8 cellular contexts compared by ENCODE assay signal in the genomic region with DNA sequence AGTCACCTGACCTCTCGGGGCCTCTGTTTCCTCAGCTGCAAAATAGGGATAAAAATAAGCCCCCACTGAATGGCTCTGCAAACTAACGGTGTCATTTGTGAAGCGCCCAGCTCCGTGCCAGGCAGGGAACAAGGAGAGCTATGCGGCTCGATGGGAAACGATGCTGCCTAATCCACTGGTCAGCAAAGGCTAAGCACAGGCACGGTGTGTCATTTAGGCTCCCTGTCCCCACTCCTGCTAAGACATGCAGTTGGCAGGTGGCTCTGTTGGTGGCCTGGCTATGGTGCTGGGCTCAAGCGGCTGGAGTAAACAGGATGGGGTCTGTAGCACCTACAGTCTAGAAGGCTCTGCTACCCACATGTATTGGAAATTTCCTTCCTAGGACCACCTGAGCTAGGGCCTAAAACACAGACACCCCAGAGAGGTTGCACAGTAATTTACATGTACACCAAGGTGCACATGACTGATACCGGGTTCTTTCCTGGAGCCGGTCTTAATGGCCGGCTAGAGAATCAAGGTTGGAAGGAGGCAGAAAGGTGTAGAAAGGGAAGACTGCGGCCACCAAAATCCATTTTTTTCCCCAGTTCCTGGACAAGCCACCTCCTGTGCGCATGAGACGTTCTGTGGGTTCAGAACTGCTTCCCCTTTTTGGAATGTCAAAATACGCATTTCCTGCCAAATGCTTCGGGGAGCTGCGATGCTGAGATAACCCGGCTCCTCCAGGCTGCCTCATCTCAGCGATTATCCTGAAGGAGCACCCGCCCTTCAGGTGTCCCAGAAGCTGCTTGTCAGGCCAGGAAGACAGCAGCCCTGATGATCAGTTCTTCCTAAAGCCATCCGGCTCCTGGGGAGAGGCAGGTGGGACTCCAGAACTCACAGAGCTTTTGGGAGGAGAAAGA. TPM values are rescaled to one million over a fixed set of nuclear protein-coding genes. Genes with fewer than 3 reads are reported as not detected.
A peak's percentile ranks its signal among the peaks of the same experiment; 100 is the strongest.
DNase-seq lines count a peak whose midpoint lies in the region; ATAC-seq and TF ChIP-seq lines count a peak whose summit lies in the region.

No MANE protein-coding gene starts in this region.

- H3K9me3 ChIP-seq in mucosa of descending colon = no peaks in the 10 kb centered on the region

- H3K4me1 ChIP-seq in mucosa of descending colon (ENCODE audit: low read depth) = no peaks in the 10 kb centered on the region

- CTCF ChIA-PET in RWPE1 (lab: Yijun Ruan, JAX) = interaction anchor here (0.6 kb wide), 1 partner anchor 20 kb away, joined by 3 read pairs; no protein-coding TSS in a partner anchor

- TF ChIP-seq CTCF in GM20000 (IDR thresholded peaks at IDR 0.05; ENCODE audit: extremely low read depth, missing control alignments) (no peak), mucosa of descending colon (IDR thresholded peaks at IDR 0.05) (no peak), RWPE1 (conservative IDR thresholded peaks at IDR 0.05; ENCODE audit: low read depth) (no peak)

- H3K4me3 ChIP-seq in mucosa of descending colon = no peak overlapping the region

- no peak overlapping the region for H3K27ac ChIP-seq in RWPE1

- intact Hi-C loops in mucosa of descending colon (cut with DNase I, micrococcal nuclease) = no loop called here

- peak; percentile 47 for ATAC-seq in mucosa of descending colon

- peak; percentile 4 for DNase-seq in AG08396 (ENCODE audit: low spot score)
- peak; percentile 17 for DNase-seq in GM20000 (ENCODE audit: low spot score)
- peak; percentile 35 for DNase-seq in activated CD8-positive, alpha-beta memory T cell treated with anti-CD3 and anti-CD28 coated beads, Interleukin-2, amount 50 U/mL, for 48 hours
- no peak for DNase-seq in mucosa of descending colon
- no peak for DNase-seq in T1000 (lab: John Stamatoyannopoulos, UW)
- DNase-seq in RWPE1 (ENCODE audit: low spot score) = no peak
- DNase-seq in mucosa of gallbladder (ENCODE audit: low spot score) = no peak
- no peak for DNase-seq in GOT3 (lab: John Stamatoyannopoulos, UW)

- POLR2A ChIA-PET in RWPE1 (lab: Yijun Ruan, JAX; ENCODE audit: low non-redundant PET) = no interaction called here

- H3K36me3 ChIP-seq in mucosa of descending colon (ENCODE audit: low read depth) = no peaks in the 10 kb centered on the region

RNA-seq across cellular contexts. Expression of gene CACNA2D4, which starts 1.0 kb away (rescaled TPM):
- total RNA-seq in mucosa of descending colon (1 to 10 TPM; 3.9 to 9.3 (median 4.8) TPM), mucosa of gallbladder (8.6 TPM)

Comparison
In these comparisons a context has a peak if more than half of its experiments do, and no peak if none do; other contexts are left out.
1. DNase-seq: peak in AG08396 (single experiment), GM20000 (single experiment) and activated CD8-positive, alpha-beta memory T cell treated with anti-CD3 and anti-CD28 coated beads, Interleukin-2, amount 50 U/mL, for 48 hours (single experiment); none in mucosa of descending colon (0 of 3), T1000 (single experiment), RWPE1 (single experiment), mucosa of gallbladder (single experiment) and GOT3 (single experiment).